In genomic region chr2:50396301-50396637, GRCh38 we compare ENCODE assay signal across 26 cellular contexts.
"Had no signal": no experiment of that assay in that cellular context is flagged by ENCODE, and none has a peak within 500 bp of the region (broad histone marks: within the 10 kb centered on the region; RNA-seq: fewer than 3 reads in every experiment).

No MANE protein-coding gene starts in this region.

- H3K9me3 ChIP-seq: Peyer's patch had no signal

- ATAC-seq: activated CD8-positive, alpha-beta memory T cell treated with anti-CD3 and anti-CD28 coated beads, Interleukin-2, amount 10 ng/mL, durations not matched to agents 7 days and 5 days; activated naive CD8-positive, alpha-beta T cell treated with anti-CD3 and anti-CD28 coated beads, Interleukin-2, amount 50 U/mL, for 24 hours; K562; SK-N-SH treated with all-trans-retinoic acid at 6 μM for 48 hours had no signal

- H3K27ac ChIP-seq: brain microvascular endothelial cell, cardiac muscle cell, Peyer's patch, WERI-Rb-1 had no signal

- H3K9me3 Mint-ChIP-seq: activated CD4-positive, alpha-beta memory T cell treated with anti-CD3 and anti-CD28 coated beads, Interleukin-2, amount 10 ng/mL, durations not matched to agents 7 days and 5 days; activated naive CD4-positive, alpha-beta T cell treated with anti-CD3 and anti-CD28 coated beads, Interleukin-2, amount 10 ng/mL, durations not matched to agents 7 days and 5 days; activated naive CD8-positive, alpha-beta T cell treated with anti-CD3 and anti-CD28 coated beads, Interleukin-2, amount 50 U/mL, for 24 hours had no signal

- H3K36me3 ChIP-seq: brain microvascular endothelial cell, cardiac muscle cell, Peyer's patch, WERI-Rb-1 had no signal

- H3K4me3 Mint-ChIP-seq: activated CD4-positive, alpha-beta memory T cell treated with anti-CD3 and anti-CD28 coated beads, Interleukin-2, amount 10 ng/mL, durations not matched to agents 7 days and 5 days; activated CD8-positive, alpha-beta memory T cell treated with anti-CD3 and anti-CD28 coated beads, Interleukin-2, amount 10 ng/mL, durations not matched to agents 7 days and 5 days; activated naive CD4-positive, alpha-beta T cell treated with anti-CD3 and anti-CD28 coated beads, Interleukin-2, amount 10 ng/mL, durations not matched to agents 7 days and 5 days; activated naive CD8-positive, alpha-beta T cell; activated naive CD8-positive, alpha-beta T cell treated with anti-CD3 and anti-CD28 coated beads, Interleukin-2, amount 50 U/mL, for 24 hours; central memory CD8-positive, alpha-beta T cell had no signal

- H3K27ac Mint-ChIP-seq: activated CD4-positive, alpha-beta memory T cell treated with anti-CD3 and anti-CD28 coated beads, Interleukin-2, amount 10 ng/mL, durations not matched to agents 7 days and 5 days; activated CD8-positive, alpha-beta memory T cell treated with anti-CD3 and anti-CD28 coated beads, Interleukin-2, amount 10 ng/mL, durations not matched to agents 7 days and 5 days; activated naive CD4-positive, alpha-beta T cell treated with anti-CD3 and anti-CD28 coated beads, Interleukin-2, amount 10 ng/mL, durations not matched to agents 7 days and 5 days; activated naive CD8-positive, alpha-beta T cell; activated naive CD8-positive, alpha-beta T cell treated with anti-CD3 and anti-CD28 coated beads, Interleukin-2, amount 50 U/mL, for 24 hours had no signal

- H3K27me3 Mint-ChIP-seq: activated CD4-positive, alpha-beta memory T cell treated with anti-CD3 and anti-CD28 coated beads, Interleukin-2, amount 10 ng/mL, durations not matched to agents 7 days and 5 days; activated CD8-positive, alpha-beta memory T cell treated with anti-CD3 and anti-CD28 coated beads, Interleukin-2, amount 10 ng/mL, durations not matched to agents 7 days and 5 days; activated naive CD4-positive, alpha-beta T cell treated with anti-CD3 and anti-CD28 coated beads, Interleukin-2, amount 10 ng/mL, durations not matched to agents 7 days and 5 days; activated naive CD8-positive, alpha-beta T cell; activated naive CD8-positive, alpha-beta T cell treated with anti-CD3 and anti-CD28 coated beads, Interleukin-2, amount 50 U/mL, for 24 hours; central memory CD8-positive, alpha-beta T cell had no signal

- H3K27me3 ChIP-seq: brain microvascular endothelial cell, cardiac muscle cell, Peyer's patch had no signal

- H3K4me3 ChIP-seq: cardiac muscle cell, K562, Peyer's patch had no signal

- H3K36me3 Mint-ChIP-seq: activated CD8-positive, alpha-beta memory T cell treated with anti-CD3 and anti-CD28 coated beads, Interleukin-2, amount 10 ng/mL, durations not matched to agents 7 days and 5 days; activated naive CD4-positive, alpha-beta T cell treated with anti-CD3 and anti-CD28 coated beads, Interleukin-2, amount 10 ng/mL, durations not matched to agents 7 days and 5 days; activated naive CD8-positive, alpha-beta T cell had no signal

- H3K4me1 ChIP-seq: Peyer's patch had no signal

- H3K4me1 Mint-ChIP-seq: activated CD4-positive, alpha-beta memory T cell treated with anti-CD3 and anti-CD28 coated beads, Interleukin-2, amount 10 ng/mL, durations not matched to agents 7 days and 5 days; activated CD8-positive, alpha-beta memory T cell treated with anti-CD3 and anti-CD28 coated beads, Interleukin-2, amount 10 ng/mL, durations not matched to agents 7 days and 5 days; activated naive CD4-positive, alpha-beta T cell treated with anti-CD3 and anti-CD28 coated beads, Interleukin-2, amount 10 ng/mL, durations not matched to agents 7 days and 5 days; activated naive CD8-positive, alpha-beta T cell treated with anti-CD3 and anti-CD28 coated beads, Interleukin-2, amount 50 U/mL, for 24 hours; central memory CD8-positive, alpha-beta T cell had no signal

- DNase-seq: activated CD4-positive, alpha-beta memory T cell treated with anti-CD3 and anti-CD28 coated beads, Interleukin-2, amount 10 ng/mL, durations not matched to agents 7 days and 5 days; activated CD4-positive, alpha-beta T cell treated with anti-CD3 and anti-CD28 coated beads for 1 hour; activated CD4-positive, alpha-beta T cell treated with anti-CD3 and anti-CD28 coated beads for 48 hours; activated CD4-positive, CD25-positive, alpha-beta regulatory T cell; activated CD8-positive, alpha-beta memory T cell treated with anti-CD3 and anti-CD28 coated beads for 24 hours; activated CD8-positive, alpha-beta memory T cell treated with anti-CD3 and anti-CD28 coated beads, Interleukin-2, amount 10 ng/mL, durations not matched to agents 7 days and 5 days; activated CD8-positive, alpha-beta memory T cell treated with anti-CD3 and anti-CD28 coated beads, Interleukin-2, amount 50 U/mL, for 48 hours; activated effector memory CD4-positive, alpha-beta T cell treated with Interleukin-2 at 50 U/mL for 16 hours; activated naive CD4-positive, alpha-beta T cell treated with anti-CD3 and anti-CD28 coated beads, Interleukin-2, amount 10 ng/mL, durations not matched to agents 7 days and 5 days; activated naive CD8-positive, alpha-beta T cell treated with anti-CD3 and anti-CD28 coated beads, Interleukin-2, amount 50 U/mL, for 24 hours; activated T-cell treated with anti-CD3 and anti-CD28 coated beads, Interleukin-2, amount 50 U/mL, for 48 hours; amniotic stem cell; aorta; brain microvascular endothelial cell; NCI-H146; NCI-H446; Peyer's patch; RPMI8226; SIG-M5; T1000; WERI-Rb-1 had no signal
